In the genomic region with DNA sequence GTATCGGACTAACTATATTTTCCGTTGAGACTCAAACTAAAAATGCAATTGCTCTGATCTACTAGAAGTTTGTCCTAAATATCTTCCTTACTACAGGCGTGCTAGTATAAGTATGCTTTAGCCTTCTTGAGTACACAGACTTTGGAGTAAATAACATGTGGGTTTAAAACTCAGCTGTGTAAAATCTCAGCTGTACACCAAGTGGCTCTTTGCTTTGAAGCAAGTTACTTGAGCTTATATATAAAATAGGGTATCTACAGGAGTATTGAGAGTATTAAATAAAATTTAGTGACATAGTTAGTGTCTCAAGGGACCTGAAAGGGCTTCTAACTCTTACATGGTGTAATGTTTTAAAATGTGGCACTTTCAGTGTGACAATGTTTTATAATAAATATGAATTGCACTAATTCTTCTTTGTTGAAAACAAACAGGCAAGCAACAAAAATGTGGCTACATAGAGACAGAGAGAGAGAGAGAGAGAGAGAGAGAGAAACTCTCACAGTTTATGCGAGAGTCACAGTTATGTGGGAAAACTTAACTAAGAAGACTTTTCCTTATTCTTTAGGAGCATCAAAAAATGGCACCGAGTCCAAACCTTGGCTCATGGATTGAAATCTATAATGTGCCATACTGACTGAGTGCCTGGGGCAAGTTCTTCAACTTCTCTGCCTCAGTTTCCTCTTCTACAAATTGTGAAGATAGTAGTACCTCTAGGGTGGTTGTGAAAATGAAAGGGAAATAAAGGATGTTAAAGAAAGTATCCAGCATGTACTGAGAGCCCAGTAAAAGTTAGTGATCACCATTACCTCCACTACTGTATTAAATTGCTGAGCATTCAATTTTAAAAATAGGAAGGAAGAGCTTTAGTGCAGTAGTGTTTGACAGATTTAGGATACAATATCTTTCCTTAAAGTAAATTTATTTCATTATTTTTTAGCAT, we compare ENCODE assay signal across 1 cellular context.
TF ChIP-seq lines count a peak whose summit lies in the region.

No MANE protein-coding gene starts in this region.

TF ChIP-seq in GM12878, 131 proteins besides CTCF, POLR2A, EP300 and RAD21:
- TF ChIP-seq POLR2AphosphoS2 (IDR thresholded peaks at IDR 0.05; ENCODE audit: low read depth, low read length) (no peak), YBX1 (IDR thresholded peaks at IDR 0.05) (no peak), MEF2B (IDR thresholded peaks at IDR 0.05; ENCODE audit: partially characterized antibody, poor library complexity, severe bottlenecking) (peak; percentile 26), EZH2 (IDR thresholded peaks at IDR 0.05; ENCODE audit: borderline replicate concordance, control insufficient read depth, low read depth, low read length) (no peak), ZZZ3 (IDR thresholded peaks at IDR 0.05; ENCODE audit: control insufficient read depth, insufficient read length, low read depth) (peak; percentile 21), SMAD1 (IDR thresholded peaks at IDR 0.05; ENCODE audit: low read depth, partially characterized antibody) (no peak)
